Comparison of ENCODE assay signal across 8 cellular contexts in genomic region chr1:169794530-169795416, GRCh38. TPM values are rescaled to one million over a fixed set of nuclear protein-coding genes. Genes with fewer than 3 reads are reported as not detected.
DNase-seq lines count a peak whose midpoint lies in the region; ATAC-seq lines count a peak whose summit lies in the region.

TSS of gene METTL18 (minus strand) at chr1:169794907. CDS start at chr1:169793695, 1,212 bp downstream.

- peaks cover 47 to 61% (median 60%) of the 10 kb centered on the region in 3 donors for H3K4me1 Mint-ChIP-seq in CD8-positive, alpha-beta memory T cell

- H3K4me3 ChIP-seq in CD8-positive, alpha-beta memory T cell (ENCODE audit: low read length) = peak within 1 kb of the TSS; percentile 98
- H3K4me3 ChIP-seq in effector memory CD4-positive, alpha-beta T cell (ENCODE audit: insufficient read depth, low read depth, low read length, poor library complexity, severe bottlenecking) = peak within 1 kb of the TSS; percentile 87

- H3K27ac Mint-ChIP-seq in CD8-positive, alpha-beta memory T cell = peak within 1 kb of the TSS; percentile 87 to 100 (median 99)

- H3K27me3 Mint-ChIP-seq in CD8-positive, alpha-beta memory T cell = no peaks in the 10 kb centered on the region

- H3K9me3 Mint-ChIP-seq in CD8-positive, alpha-beta memory T cell = no peaks in the 10 kb centered on the region

- peaks cover 0 to 34% (median 11%) of the 10 kb centered on the region in 3 donors for H3K36me3 Mint-ChIP-seq in CD8-positive, alpha-beta memory T cell

- POLR2A ChIA-PET in CD8-positive, alpha-beta memory T cell (lab: Charles Lee) = interaction anchor here (1.2 to 1.3 kb wide), 3 partner anchors 99 to 1568 kb away, joined by 3 to 12 read pairs (median 5); partner anchors contain the start of genes BLZF1 and SCYL3

- peak; percentile 65 for ATAC-seq in GM19468 (IDR thresholded peaks at IDR 0.05; ENCODE audit: extremely low read depth, unreplicated experiment)

- no peaks in the 10 kb centered on the region for H3K27me3 ChIP-seq in CD8-positive, alpha-beta memory T cell (ENCODE audit: insufficient read depth, low read length, poor library complexity, severe bottlenecking)
- H3K27me3 ChIP-seq in effector memory CD4-positive, alpha-beta T cell (replicated peaks; ENCODE audit: control insufficient read depth, insufficient read depth, low read length, poor library complexity, severe bottlenecking) = no peaks in the 10 kb centered on the region

- H3K36me3 ChIP-seq in CD8-positive, alpha-beta memory T cell (ENCODE audit: insufficient read depth, low read length) = no peaks in the 10 kb centered on the region
- H3K36me3 ChIP-seq in effector memory CD4-positive, alpha-beta T cell (ENCODE audit: control insufficient read depth, insufficient read depth, low read length) = no peaks in the 10 kb centered on the region

- H3K27ac ChIP-seq in CD8-positive, alpha-beta memory T cell (ENCODE audit: low read depth, low read length) = peak within 1 kb of the TSS; percentile 89
- peak within 1 kb of the TSS; percentile 90 for H3K27ac ChIP-seq in effector memory CD4-positive, alpha-beta T cell (ENCODE audit: insufficient read depth, low read length, poor library complexity, severe bottlenecking)

- peak; percentile 81 to 94 (median 92) for DNase-seq in CD8-positive, alpha-beta memory T cell
- DNase-seq in HS-5 (ENCODE audit: low read depth) (peak; percentile 90), medulla oblongata (ENCODE audit: extremely low spot score) (peak; percentile 98)
- DNase-seq in NK-92 treated with Interleukin-12 subunit alpha and Interleukin-12 subunit beta, amount 100 ng/mL, for 24 hours (lab: John Stamatoyannopoulos, UW) = peak; percentile 83
- DNase-seq in activated CD8-positive, alpha-beta memory T cell treated with anti-CD3 and anti-CD28 coated beads for 24 hours = peak; percentile 93
- DNase-seq in effector memory CD4-positive, alpha-beta T cell = peak; percentile 72 to 84 (median 82)
- peak; percentile 82 for DNase-seq in stimulated activated CD8-positive, alpha-beta memory T cell treated with anti-CD3 and anti-CD28 coated beads, Interleukin-12 subunit alpha, Interleukin-12 subunit beta, amount 100 ng/mL, for 1 hour (ENCODE audit: low read depth)

- peak within 1 kb of the TSS; percentile 94 to 100 (median 100) for H3K4me3 Mint-ChIP-seq in CD8-positive, alpha-beta memory T cell

- CTCF ChIA-PET in CD8-positive, alpha-beta memory T cell (lab: Charles Lee) = interaction anchor here (0.9 to 1.9 kb wide), 5 partner anchors 11 to 208 kb away, joined by 3 to 5 read pairs (median 4); partner anchors contain the start of genes F5 and SCYL3

- H3K4me1 ChIP-seq in CD8-positive, alpha-beta memory T cell (ENCODE audit: insufficient read depth, low read length) = peaks cover 26% of the 10 kb centered on the region
- peaks cover 9% of the 10 kb centered on the region for H3K4me1 ChIP-seq in effector memory CD4-positive, alpha-beta T cell (ENCODE audit: control insufficient read depth, insufficient read depth, low read length, poor library complexity, severe bottlenecking)

- no peaks in the 10 kb centered on the region for H3K9me3 ChIP-seq in CD8-positive, alpha-beta memory T cell (ENCODE audit: low read length)
- no peaks in the 10 kb centered on the region for H3K9me3 ChIP-seq in effector memory CD4-positive, alpha-beta T cell (ENCODE audit: control insufficient read depth, low read length)

RNA-seq across cellular contexts. Expression of gene METTL18, which starts in this region (rescaled TPM):
- total RNA-seq in CD8-positive, alpha-beta memory T cell = 10 to 100 TPM; 14.5 to 16.2 TPM
- 25.7 TPM for polyA plus RNA-seq in CD8-positive, alpha-beta memory T cell

Comparison
In these comparisons a context has a peak if more than half of its experiments do, and no peak if none do; other contexts are left out.
1. Peak in every context shown above with its lines: DNase-seq, ATAC-seq, H3K4me3 ChIP-seq and H3K27ac ChIP-seq.